Comparison of ENCODE assay signal across 29 cellular contexts in the genomic region with DNA sequence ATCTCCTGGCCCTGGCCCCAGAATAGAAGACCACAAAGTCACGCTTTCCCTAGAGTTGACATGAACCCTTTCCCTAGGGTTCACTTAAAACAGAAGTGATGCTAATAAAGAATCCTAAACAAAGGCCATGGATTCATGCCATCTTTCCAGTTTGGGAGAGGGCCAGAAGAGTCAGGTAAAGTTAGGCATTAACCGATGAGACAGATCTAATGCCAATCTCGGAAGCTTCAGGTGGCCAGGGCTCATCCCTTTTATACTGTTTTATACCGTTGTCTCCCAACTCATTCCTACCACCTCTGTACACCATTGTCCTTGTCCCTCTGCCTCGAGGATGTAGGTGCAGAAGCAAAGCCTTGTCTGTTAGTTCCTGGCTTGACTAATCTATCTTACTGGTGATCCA. TPM values are rescaled to one million over a fixed set of nuclear protein-coding genes. Genes with fewer than 3 reads are reported as not detected.
"Had no signal": no experiment of that assay in that cellular context is flagged by ENCODE, and none has a peak within 500 bp of the region (broad histone marks: within the 10 kb centered on the region; RNA-seq: fewer than 3 reads in every experiment).

No MANE protein-coding gene starts in this region.

- H3K9me3 ChIP-seq: adrenal gland, body of pancreas, gastrocnemius medialis, ovary, prostate gland, sigmoid colon, thoracic aorta had no signal

- H3K4me1 Mint-ChIP-seq: activated B cell treated with CpG ODN at 0.5 μM for 24 hours; activated naive CD8-positive, alpha-beta T cell treated with anti-CD3 and anti-CD28 coated beads for 36 hours; mesothelial cell of epicardium; naive thymus-derived CD4-positive, alpha-beta T cell; stimulated activated effector memory CD8-positive, alpha-beta T cell treated with anti-CD3 and anti-CD28 coated beads, Interleukin-12 subunit alpha, Interleukin-12 subunit beta, amount 100 ng/mL, for 72 hours had no signal

- H3K27me3 ChIP-seq: adrenal gland, body of pancreas, gastrocnemius medialis, ovary, sigmoid colon had no signal

- H3K9me3 Mint-ChIP-seq: activated B cell treated with CpG ODN at 0.5 μM for 24 hours; activated naive CD4-positive, alpha-beta T cell treated with anti-CD3 and anti-CD28 coated beads for 36 hours; activated naive CD8-positive, alpha-beta T cell treated with anti-CD3 and anti-CD28 coated beads for 36 hours; mesothelial cell of epicardium; naive thymus-derived CD4-positive, alpha-beta T cell; stimulated activated effector memory CD8-positive, alpha-beta T cell treated with anti-CD3 and anti-CD28 coated beads, Interleukin-12 subunit alpha, Interleukin-12 subunit beta, amount 100 ng/mL, for 72 hours; stimulated activated naive CD8-positive, alpha-beta T cell treated with anti-CD3 and anti-CD28 coated beads, Interleukin-15, Interleukin-2, amounts not matched to agents 100 ng/mL and 50 ng/mL, for 24 hours had no signal

- H3K4me3 ChIP-seq: adrenal gland, body of pancreas, gastrocnemius medialis, ovary, prostate gland, sigmoid colon, thoracic aorta had no signal

- H3K4me3 Mint-ChIP-seq: activated B cell treated with CpG ODN at 0.5 μM for 24 hours; activated naive CD4-positive, alpha-beta T cell treated with anti-CD3 and anti-CD28 coated beads for 36 hours; activated naive CD8-positive, alpha-beta T cell treated with anti-CD3 and anti-CD28 coated beads for 36 hours; mesothelial cell of epicardium; naive thymus-derived CD4-positive, alpha-beta T cell; stimulated activated effector memory CD8-positive, alpha-beta T cell treated with anti-CD3 and anti-CD28 coated beads, Interleukin-12 subunit alpha, Interleukin-12 subunit beta, amount 100 ng/mL, for 72 hours; stimulated activated naive CD8-positive, alpha-beta T cell treated with anti-CD3 and anti-CD28 coated beads, Interleukin-15, Interleukin-2, amounts not matched to agents 100 ng/mL and 50 ng/mL, for 24 hours had no signal

- DNase-seq: activated B cell treated with CpG ODN at 0.5 μM for 24 hours; activated effector memory CD4-positive, alpha-beta T cell treated with anti-CD3 and anti-CD28 coated beads, Interleukin-2, amount 50 U/mL, for 16 hours; activated naive CD4-positive, alpha-beta T cell treated with anti-CD3 and anti-CD28 coated beads for 36 hours; activated naive CD8-positive, alpha-beta T cell treated with anti-CD3 and anti-CD28 coated beads for 36 hours; activated T-cell treated with anti-CD3 and anti-CD28 coated beads for 4 hours; adrenal gland; aorta; body of pancreas; dermis blood vessel endothelial cell; effector CD4-positive, alpha-beta T cell; gastrocnemius medialis; glutamatergic neuron; left colon; naive thymus-derived CD4-positive, alpha-beta T cell; ovary; retina; sigmoid colon; small intestine; stimulated activated CD4-positive, alpha-beta T cell treated with anti-CD3 and anti-CD28 coated beads, Interleukin-4, amount 100 ng/mL, for 24 hours; trophoblast cell had no signal

- H3K27ac ChIP-seq: adrenal gland, body of pancreas, epithelial cell of prostate, gastrocnemius medialis, ovary, prostate gland, sigmoid colon, thoracic aorta had no signal

- H3K36me3 Mint-ChIP-seq: activated naive CD8-positive, alpha-beta T cell treated with anti-CD3 and anti-CD28 coated beads for 36 hours; mesothelial cell of epicardium; naive thymus-derived CD4-positive, alpha-beta T cell; stimulated activated effector memory CD8-positive, alpha-beta T cell treated with anti-CD3 and anti-CD28 coated beads, Interleukin-12 subunit alpha, Interleukin-12 subunit beta, amount 100 ng/mL, for 72 hours had no signal

- H3K4me1 ChIP-seq: adrenal gland, body of pancreas, gastrocnemius medialis, prostate gland, sigmoid colon had no signal

- H3K27ac Mint-ChIP-seq: activated B cell treated with CpG ODN at 0.5 μM for 24 hours; activated naive CD4-positive, alpha-beta T cell treated with anti-CD3 and anti-CD28 coated beads for 36 hours; activated naive CD8-positive, alpha-beta T cell treated with anti-CD3 and anti-CD28 coated beads for 36 hours; mesothelial cell of epicardium; naive thymus-derived CD4-positive, alpha-beta T cell; stimulated activated effector memory CD8-positive, alpha-beta T cell treated with anti-CD3 and anti-CD28 coated beads, Interleukin-12 subunit alpha, Interleukin-12 subunit beta, amount 100 ng/mL, for 72 hours; stimulated activated naive CD8-positive, alpha-beta T cell treated with anti-CD3 and anti-CD28 coated beads, Interleukin-15, Interleukin-2, amounts not matched to agents 100 ng/mL and 50 ng/mL, for 24 hours had no signal

- FAIRE-seq: endometrium, keratinocyte, small intestine, urothelium cell line had no signal

- H3K36me3 ChIP-seq: adrenal gland, gastrocnemius medialis, ovary, prostate gland, sigmoid colon, thoracic aorta had no signal

- ATAC-seq: body of pancreas; gastrocnemius medialis; left colon; naive thymus-derived CD4-positive, alpha-beta T cell; stimulated activated effector memory CD8-positive, alpha-beta T cell treated with anti-CD3 and anti-CD28 coated beads, Interleukin-12 subunit alpha, Interleukin-12 subunit beta, amount 100 ng/mL, for 72 hours had no signal

RNA-seq across cellular contexts. Expression of gene ARMH4, which starts 25.1 kb away (rescaled TPM):
- total RNA-seq: activated B cell treated with CpG ODN at 0.5 μM for 24 hours; activated naive CD8-positive, alpha-beta T cell treated with anti-CD3 and anti-CD28 coated beads for 36 hours; naive thymus-derived CD4-positive, alpha-beta T cell had no signal
